ENCODE assay signal across 11 cellular contexts in genomic region chr6:33958208-33958862, GRCh38.
DNase-seq lines count a peak whose midpoint lies in the region; ATAC-seq lines count a peak whose summit lies in the region.
"Had no signal": no experiment of that assay in that cellular context is flagged by ENCODE, and none has a peak within 500 bp of the region (broad histone marks: within the 10 kb centered on the region; RNA-seq: fewer than 3 reads in every experiment).

No MANE protein-coding gene starts in this region.

- no peak for ATAC-seq in activated CD8-positive, alpha-beta T cell treated with anti-CD3 and anti-CD28 coated beads, Interleukin-2, amount 10 ng/mL, durations not matched to agents 7 days and 5 days
- no peak for ATAC-seq in natural killer cell treated with Interleukin-12 subunit alpha and Interleukin-12 subunit beta and Interleukin-15 and Interleukin-18, amount 100 ng/mL, for 72 hours
- ATAC-seq in HG02610 (IDR thresholded peaks at IDR 0.05; ENCODE audit: unreplicated experiment), result no peak
- no peak for ATAC-seq in HG02798 (IDR thresholded peaks at IDR 0.05; ENCODE audit: poor library complexity, unreplicated experiment)
- no peak for ATAC-seq in GM19397 (IDR thresholded peaks at IDR 0.05; ENCODE audit: unreplicated experiment)

- no peaks in the 10 kb centered on the region for H3K9me3 Mint-ChIP-seq in activated CD8-positive, alpha-beta T cell treated with anti-CD3 and anti-CD28 coated beads, Interleukin-2, amount 10 ng/mL, durations not matched to agents 7 days and 5 days (ENCODE audit: insufficient read depth)
- H3K9me3 Mint-ChIP-seq in natural killer cell treated with Interleukin-12 subunit alpha and Interleukin-12 subunit beta and Interleukin-15 and Interleukin-18, amount 100 ng/mL, for 72 hours, result no peaks in the 10 kb centered on the region
- H3K9me3 Mint-ChIP-seq: activated B cell treated with CpG ODN at 0.5 μM for 24 hours had no signal

- no peaks in the 10 kb centered on the region for H3K27me3 ChIP-seq in HUES6 (ENCODE audit: control insufficient read depth, insufficient read depth, low read length)

- peak overlapping the region; percentile 24 for H3K9ac ChIP-seq in HUES6 (ENCODE audit: low read length)

- peaks cover 33% of the 10 kb centered on the region for H3K4me1 ChIP-seq in HUES6 (ENCODE audit: control insufficient read depth, insufficient read depth, low read length)

- H3K27me3 Mint-ChIP-seq in activated CD8-positive, alpha-beta T cell treated with anti-CD3 and anti-CD28 coated beads, Interleukin-2, amount 10 ng/mL, durations not matched to agents 7 days and 5 days (ENCODE audit: low read depth), result peaks cover 11% of the 10 kb centered on the region
- peaks cover 6 to 27% of the 10 kb centered on the region in 2 donors for H3K27me3 Mint-ChIP-seq in natural killer cell treated with Interleukin-12 subunit alpha and Interleukin-12 subunit beta and Interleukin-15 and Interleukin-18, amount 100 ng/mL, for 72 hours

- H3K4me3 ChIP-seq in HUES6 (ENCODE audit: low read depth, low read length), result no peak overlapping the region

- H3K4me3 Mint-ChIP-seq in activated CD8-positive, alpha-beta T cell treated with anti-CD3 and anti-CD28 coated beads, Interleukin-2, amount 10 ng/mL, durations not matched to agents 7 days and 5 days, result no peak overlapping the region
- H3K4me3 Mint-ChIP-seq in natural killer cell treated with Interleukin-12 subunit alpha and Interleukin-12 subunit beta and Interleukin-15 and Interleukin-18, amount 100 ng/mL, for 72 hours, result no peak overlapping the region
- H3K4me3 Mint-ChIP-seq: activated B cell treated with CpG ODN at 0.5 μM for 24 hours had no signal

- H3K27ac ChIP-seq in HUES6 (ENCODE audit: low read depth, low read length), result no peak overlapping the region
- H3K27ac ChIP-seq: C4-2B had no signal

- no peaks in the 10 kb centered on the region for H3K36me3 Mint-ChIP-seq in activated CD8-positive, alpha-beta T cell treated with anti-CD3 and anti-CD28 coated beads, Interleukin-2, amount 10 ng/mL, durations not matched to agents 7 days and 5 days (ENCODE audit: low read depth)
- no peaks in the 10 kb centered on the region for H3K36me3 Mint-ChIP-seq in natural killer cell treated with Interleukin-12 subunit alpha and Interleukin-12 subunit beta and Interleukin-15 and Interleukin-18, amount 100 ng/mL, for 72 hours

- POLR2A ChIA-PET in activated CD8-positive, alpha-beta T cell treated with anti-CD3 and anti-CD28 coated beads, Interleukin-2, amount 10 ng/mL, durations not matched to agents 7 days and 5 days (lab: Charles Lee), result no interaction called here

- peak overlapping the region; percentile 25 for H3K27ac Mint-ChIP-seq in activated CD8-positive, alpha-beta T cell treated with anti-CD3 and anti-CD28 coated beads, Interleukin-2, amount 10 ng/mL, durations not matched to agents 7 days and 5 days
- no peak overlapping the region for H3K27ac Mint-ChIP-seq in natural killer cell treated with Interleukin-12 subunit alpha and Interleukin-12 subunit beta and Interleukin-15 and Interleukin-18, amount 100 ng/mL, for 72 hours
- H3K27ac Mint-ChIP-seq: activated B cell treated with CpG ODN at 0.5 μM for 24 hours had no signal

- no peaks in the 10 kb centered on the region for H3K36me3 ChIP-seq in HUES6 (ENCODE audit: control insufficient read depth, insufficient read depth, low read length)

- H3K4me1 Mint-ChIP-seq in activated CD8-positive, alpha-beta T cell treated with anti-CD3 and anti-CD28 coated beads, Interleukin-2, amount 10 ng/mL, durations not matched to agents 7 days and 5 days (ENCODE audit: low read depth), result peaks cover 5% of the 10 kb centered on the region
- H3K4me1 Mint-ChIP-seq in natural killer cell treated with Interleukin-12 subunit alpha and Interleukin-12 subunit beta and Interleukin-15 and Interleukin-18, amount 100 ng/mL, for 72 hours (ENCODE audit: low read depth in 2 of 2), result peaks cover 0 to 7% of the 10 kb centered on the region in 2 donors
- H3K4me1 Mint-ChIP-seq: activated B cell treated with CpG ODN at 0.5 μM for 24 hours had no signal

- CTCF ChIA-PET in activated CD8-positive, alpha-beta T cell treated with anti-CD3 and anti-CD28 coated beads, Interleukin-2, amount 10 ng/mL, durations not matched to agents 7 days and 5 days (lab: Charles Lee), result interaction anchor here (0.8 to 1.7 kb wide), 5 partner anchors 28 to 97 kb away, joined by 3 to 5 read pairs (median 3); no protein-coding TSS in a partner anchor

- DNase-seq in NCI-H2196 (lab: John Stamatoyannopoulos, UW; ENCODE audit: unreplicated experiment) (peak; percentile 46), NCI-H2196 treated with DMSO at 0.1 percent for 48 hours (lab: John Stamatoyannopoulos, UW; ENCODE audit: unreplicated experiment) (no peak)
- peak; percentile 42 for DNase-seq in activated CD8-positive, alpha-beta T cell treated with anti-CD3 and anti-CD28 coated beads, Interleukin-2, amount 10 ng/mL, durations not matched to agents 7 days and 5 days
- peak; percentile 18 for DNase-seq in natural killer cell treated with Interleukin-12 subunit alpha and Interleukin-12 subunit beta and Interleukin-15 and Interleukin-18, amount 100 ng/mL, for 72 hours (ENCODE audit: low spot score)
- DNase-seq: activated B cell treated with CpG ODN at 0.5 μM for 24 hours; stimulated activated CD4-positive, alpha-beta T cell treated with anti-CD3 and anti-CD28 coated beads, Interleukin-2, amount 100 ng/mL, for 48 hours had no signal

- no peaks in the 10 kb centered on the region for H3K9me3 ChIP-seq in HUES6 (ENCODE audit: control insufficient read depth, insufficient read depth, low read depth, low read length)
